In genomic region chr22:44408227-44409192, GRCh38 we compare ENCODE assay signal across 20 cellular contexts.
A peak's percentile ranks its signal among the peaks of the same experiment; 100 is the strongest.
DNase-seq lines count a peak whose midpoint lies in the region; ATAC-seq, FAIRE-seq and TF ChIP-seq lines count a peak whose summit lies in the region.
"Had no signal": no experiment of that assay in that cellular context is flagged by ENCODE, and none has a peak within 500 bp of the region (broad histone marks: within the 10 kb centered on the region; RNA-seq: fewer than 3 reads in every experiment).

No MANE protein-coding gene starts in this region.

- no peak overlapping the region for H3K4me3 Mint-ChIP-seq in neural progenitor cell
- H3K4me3 Mint-ChIP-seq: CD8-positive, alpha-beta T cell had no signal

- no peak overlapping the region for H2AFZ ChIP-seq in neural progenitor cell (replicated peaks)
- H2AFZ ChIP-seq: GM23248 had no signal

- H3K9me3 Mint-ChIP-seq in neural progenitor cell: no peaks in the 10 kb centered on the region
- H3K9me3 Mint-ChIP-seq: CD8-positive, alpha-beta T cell had no signal

- no peaks in the 10 kb centered on the region for H3K79me2 ChIP-seq in neural progenitor cell (ENCODE audit: low read depth)

- no peaks in the 10 kb centered on the region for H3F3A ChIP-seq in neural progenitor cell (ENCODE audit: low read depth)

- peak; percentile 43 for DNase-seq in activated effector memory CD4-positive, alpha-beta T cell treated with anti-CD3 and anti-CD28 coated beads, Interleukin-2, amount 50 U/mL, for 16 hours
- DNase-seq in activated effector memory CD4-positive, alpha-beta T cell treated with Interleukin-2 at 50 U/mL for 16 hours: no peak
- DNase-seq in islet precursor cell (peak; percentile 35), neural progenitor cell (ENCODE audit: low spot score) (no peak), aorta (peak; percentile 33 to 46), RCC 7860 (ENCODE audit: low spot score) (no peak), CD1c-positive myeloid dendritic cell (ENCODE audit: extremely low spot score) (no peak)
- DNase-seq: 8988T; BE2C; CD8-positive, alpha-beta T cell; DMS79; GM23248; KBM-7; NCI-H1092; NCI-H2081 treated with DMSO at 0.1 percent for 48 hours; NCI-H524; SIG-M5 had no signal

- no peaks in the 10 kb centered on the region for H4K20me1 ChIP-seq in neural progenitor cell (ENCODE audit: low read depth)

- H3K4me1 ChIP-seq in neural progenitor cell: peaks cover 11% of the 10 kb centered on the region
- no peaks in the 10 kb centered on the region for H3K4me1 ChIP-seq in aorta (ENCODE audit: control insufficient read depth in 1 of 2, insufficient read depth in 2 of 2, low read length in 2 of 2)
- H3K4me1 ChIP-seq: BE2C had no signal

- no peak for FAIRE-seq in RCC 7860 (lab: Jason Lieb, UNC)
- FAIRE-seq: G401.6 had no signal

- H3K4me3 ChIP-seq in neural progenitor cell (no peak overlapping the region), aorta (ENCODE audit: low read length in 2 of 2) (no peak overlapping the region)
- H3K4me3 ChIP-seq: GM23248 had no signal

- no peak for TF ChIP-seq CTCF in neural progenitor cell (IDR thresholded peaks at IDR 0.05)

- no peaks in the 10 kb centered on the region for H3K9me3 ChIP-seq in neural progenitor cell (ENCODE audit: low read depth)
- H3K9me3 ChIP-seq in aorta (ENCODE audit: control insufficient read depth, low read length): no peaks in the 10 kb centered on the region
- H3K9me3 ChIP-seq: BE2C had no signal

- 81 to 87% methylated on average over 25 of the region's 25 CpGs for WGBS in aorta, 2 donors

- H3K4me2 ChIP-seq in neural progenitor cell: no peak overlapping the region

- H3K4me1 Mint-ChIP-seq in neural progenitor cell: peaks cover 37% of the 10 kb centered on the region

- no peaks in the 10 kb centered on the region for H3K27me3 ChIP-seq in neural progenitor cell
- no peaks in the 10 kb centered on the region for H3K27me3 ChIP-seq in aorta (ENCODE audit: control insufficient read depth in 1 of 2, insufficient read depth in 2 of 2, low read length in 1 of 2)

- no peaks in the 10 kb centered on the region for H3K36me3 Mint-ChIP-seq in neural progenitor cell
- H3K36me3 Mint-ChIP-seq: CD8-positive, alpha-beta T cell had no signal

- H3K27ac ChIP-seq in neural progenitor cell: no peak overlapping the region
- no peak overlapping the region for H3K27ac ChIP-seq in aorta (ENCODE audit: low read depth in 1 of 2, low read length in 2 of 2)
- H3K27ac ChIP-seq: GM23248 had no signal

- peak overlapping the region; percentile 76 for H3K27ac Mint-ChIP-seq in neural progenitor cell
- H3K27ac Mint-ChIP-seq: CD8-positive, alpha-beta T cell had no signal

- H3K36me3 ChIP-seq in neural progenitor cell (no peaks in the 10 kb centered on the region), aorta (ENCODE audit: control insufficient read depth in 1 of 2, insufficient read depth in 2 of 2, low read length in 1 of 2) (no peaks in the 10 kb centered on the region)
- H3K36me3 ChIP-seq: BE2C had no signal

- ATAC-seq in aorta (ENCODE audit: low FRiP score): no peak
- ATAC-seq in HG03025 (IDR thresholded peaks at IDR 0.05; ENCODE audit: low FRiP score, unreplicated experiment): no peak
- ATAC-seq: CD8-positive, alpha-beta T cell; Panc1 had no signal

- intact Hi-C loops in aorta (cut with DNase I): no loop called here

- peaks cover 11% of the 10 kb centered on the region for H3K27me3 Mint-ChIP-seq in neural progenitor cell (ENCODE audit: insufficient read depth, low read depth)

- no peak overlapping the region for H3K9ac ChIP-seq in neural progenitor cell
- H3K9ac ChIP-seq: GM23248 had no signal

Comparison
In these comparisons a context has a peak if more than half of its experiments do, and no peak if none do; other contexts are left out.
1. DNase-seq: peak in activated effector memory CD4-positive, alpha-beta T cell treated with anti-CD3 and anti-CD28 coated beads, Interleukin-2, amount 50 U/mL, for 16 hours (single experiment), islet precursor cell (single experiment) and aorta (2 of 2); none in activated effector memory CD4-positive, alpha-beta T cell treated with Interleukin-2 at 50 U/mL for 16 hours (single experiment), neural progenitor cell (single experiment), RCC 7860 (single experiment) and CD1c-positive myeloid dendritic cell (single experiment).